ENCODE assay signal across 2 cellular contexts in the genomic region with DNA sequence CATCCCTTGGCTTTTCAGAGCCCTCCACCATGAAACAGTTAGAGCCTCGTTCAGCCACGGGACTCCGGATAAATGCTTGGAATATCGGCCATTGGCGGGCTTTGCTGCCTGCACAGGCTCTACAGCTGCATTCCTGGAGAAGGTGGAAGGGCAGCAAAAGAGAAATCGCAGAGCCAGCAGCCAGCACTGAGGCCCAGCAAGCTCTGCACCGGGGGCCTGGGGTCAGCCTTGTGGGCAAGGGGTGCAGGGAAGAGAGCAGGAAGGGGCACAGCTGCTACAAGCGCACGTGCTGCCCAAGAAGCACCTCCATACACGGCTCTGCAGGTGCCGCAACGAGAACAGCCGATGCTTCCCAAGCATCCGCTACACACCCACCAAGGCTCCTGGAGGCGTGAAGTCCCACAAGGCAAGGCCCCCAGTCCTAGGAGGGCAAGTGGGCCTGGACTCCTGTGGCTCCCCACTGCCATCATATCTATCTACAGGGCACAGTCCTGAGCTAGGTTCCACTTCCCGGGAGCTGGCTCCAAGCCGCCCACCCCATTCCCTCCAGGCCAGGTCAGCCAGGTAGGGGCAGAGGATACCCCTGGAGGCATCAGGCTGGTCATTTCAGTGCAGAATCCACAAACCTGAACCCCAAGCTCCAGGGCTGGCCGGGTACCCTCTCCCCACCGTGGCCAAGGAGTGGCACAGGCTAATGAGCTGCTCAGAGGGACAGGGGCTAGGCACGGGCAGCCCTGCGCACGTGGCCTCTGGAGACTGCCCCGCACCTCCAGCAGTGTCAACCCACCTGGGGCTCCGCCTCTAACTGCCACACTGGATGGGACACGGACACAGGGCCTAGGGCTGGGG.
TF ChIP-seq lines count a peak whose summit lies in the region.

No MANE protein-coding gene starts in this region.

TF ChIP-seq in HepG2, 621 proteins besides CTCF, POLR2A, EP300 and RAD21:
- TF ChIP-seq ZNF879 (CRISPR knock-in tag; IDR thresholded peaks at IDR 0.05): no peak
- TF ChIP-seq, protein P1, sequence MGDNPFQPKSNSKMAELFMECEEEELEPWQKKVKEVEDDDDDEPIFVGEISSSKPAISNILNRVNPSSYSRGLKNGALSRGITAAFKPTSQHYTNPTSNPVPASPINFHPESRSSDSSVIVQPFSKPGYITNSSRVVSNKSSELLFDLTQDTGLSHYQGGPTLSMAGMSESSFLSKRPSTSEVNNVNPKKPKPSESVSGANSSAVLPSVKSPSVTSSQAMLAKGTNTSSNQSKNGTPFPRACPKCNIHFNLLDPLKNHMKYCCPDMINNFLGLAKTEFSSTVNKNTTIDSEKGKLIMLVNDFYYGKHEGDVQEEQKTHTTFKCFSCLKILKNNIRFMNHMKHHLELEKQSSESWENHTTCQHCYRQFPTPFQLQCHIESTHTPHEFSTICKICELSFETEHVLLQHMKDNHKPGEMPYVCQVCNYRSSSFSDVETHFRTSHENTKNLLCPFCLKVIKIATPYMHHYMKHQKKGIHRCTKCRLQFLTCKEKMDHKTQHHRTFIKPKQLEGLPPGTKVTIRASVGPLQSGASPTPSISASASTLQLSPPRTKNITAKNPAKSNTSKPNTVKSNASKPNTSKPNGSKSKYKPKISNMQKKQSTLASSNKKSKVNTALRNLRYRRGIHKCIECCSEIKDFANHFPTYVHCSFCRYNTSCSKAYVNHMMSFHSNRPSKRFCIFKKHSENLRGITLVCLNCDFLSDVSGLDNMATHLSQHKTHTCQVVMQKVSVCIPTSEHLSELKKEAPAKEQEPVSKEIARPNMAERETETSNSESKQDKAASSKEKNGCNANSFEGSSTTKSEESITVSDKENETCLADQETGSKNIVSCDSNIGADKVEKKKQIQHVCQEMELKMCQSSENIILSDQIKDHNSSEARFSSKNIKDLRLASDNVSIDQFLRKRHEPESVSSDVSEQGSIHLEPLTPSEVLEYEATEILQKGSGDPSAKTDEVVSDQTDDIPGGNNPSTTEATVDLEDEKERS (CRISPR knock-in tag; IDR thresholded peaks at IDR 0.05): no peak

TF ChIP-seq in H1, 55 proteins besides CTCF, POLR2A, EP300 and RAD21:
- TF ChIP-seq, protein P2, sequence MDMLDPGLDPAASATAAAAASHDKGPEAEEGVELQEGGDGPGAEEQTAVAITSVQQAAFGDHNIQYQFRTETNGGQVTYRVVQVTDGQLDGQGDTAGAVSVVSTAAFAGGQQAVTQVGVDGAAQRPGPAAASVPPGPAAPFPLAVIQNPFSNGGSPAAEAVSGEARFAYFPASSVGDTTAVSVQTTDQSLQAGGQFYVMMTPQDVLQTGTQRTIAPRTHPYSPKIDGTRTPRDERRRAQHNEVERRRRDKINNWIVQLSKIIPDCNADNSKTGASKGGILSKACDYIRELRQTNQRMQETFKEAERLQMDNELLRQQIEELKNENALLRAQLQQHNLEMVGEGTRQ (IDR thresholded peaks at IDR 0.05; ENCODE audit: low read length): no peak
- TF ChIP-seq CEBPB (IDR thresholded peaks at IDR 0.05; ENCODE audit: low read depth, low read length) (no peak), MAFK (IDR thresholded peaks at IDR 0.05; ENCODE audit: low read depth, low read length) (no peak), EZH2 (IDR thresholded peaks at IDR 0.05; ENCODE audit: low read depth, low read length, severe bottlenecking) (no peak), CHD1 (IDR thresholded peaks at IDR 0.05; ENCODE audit: low read depth, low read length) (no peak), CBX8 (IDR thresholded peaks at IDR 0.05; ENCODE audit: borderline replicate concordance, low read depth, low read length) (no peak), BRCA1 (IDR thresholded peaks at IDR 0.05; ENCODE audit: low read depth, low read length) (no peak), TAF1 (IDR thresholded peaks at IDR 0.05; ENCODE audit: low read depth, low read length) (no peak), TCF12 (IDR thresholded peaks at IDR 0.05; ENCODE audit: low read depth, low read length) (no peak), PHF8 (conservative IDR thresholded peaks at IDR 0.05; ENCODE audit: low read depth, low read length) (no peak), ASH2L (IDR thresholded peaks at IDR 0.05; ENCODE audit: low read length) (no peak), CHD2 (IDR thresholded peaks at IDR 0.05; ENCODE audit: low read length) (no peak), CTBP2 (IDR thresholded peaks at IDR 0.05; ENCODE audit: borderline replicate concordance, insufficient read depth, insufficient read length, low read length) (no peak), GTF2F1 (IDR thresholded peaks at IDR 0.05; ENCODE audit: borderline replicate concordance, low read depth, low read length) (no peak), HDAC2 (IDR thresholded peaks at IDR 0.05; ENCODE audit: borderline replicate concordance in 1 of 2, low read depth in 2 of 2, low read length in 2 of 2) (no peak)
- TF ChIP-seq, protein P3, sequence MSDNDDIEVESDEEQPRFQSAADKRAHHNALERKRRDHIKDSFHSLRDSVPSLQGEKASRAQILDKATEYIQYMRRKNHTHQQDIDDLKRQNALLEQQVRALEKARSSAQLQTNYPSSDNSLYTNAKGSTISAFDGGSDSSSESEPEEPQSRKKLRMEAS (IDR thresholded peaks at IDR 0.05): no peak
- TF ChIP-seq, protein P4, sequence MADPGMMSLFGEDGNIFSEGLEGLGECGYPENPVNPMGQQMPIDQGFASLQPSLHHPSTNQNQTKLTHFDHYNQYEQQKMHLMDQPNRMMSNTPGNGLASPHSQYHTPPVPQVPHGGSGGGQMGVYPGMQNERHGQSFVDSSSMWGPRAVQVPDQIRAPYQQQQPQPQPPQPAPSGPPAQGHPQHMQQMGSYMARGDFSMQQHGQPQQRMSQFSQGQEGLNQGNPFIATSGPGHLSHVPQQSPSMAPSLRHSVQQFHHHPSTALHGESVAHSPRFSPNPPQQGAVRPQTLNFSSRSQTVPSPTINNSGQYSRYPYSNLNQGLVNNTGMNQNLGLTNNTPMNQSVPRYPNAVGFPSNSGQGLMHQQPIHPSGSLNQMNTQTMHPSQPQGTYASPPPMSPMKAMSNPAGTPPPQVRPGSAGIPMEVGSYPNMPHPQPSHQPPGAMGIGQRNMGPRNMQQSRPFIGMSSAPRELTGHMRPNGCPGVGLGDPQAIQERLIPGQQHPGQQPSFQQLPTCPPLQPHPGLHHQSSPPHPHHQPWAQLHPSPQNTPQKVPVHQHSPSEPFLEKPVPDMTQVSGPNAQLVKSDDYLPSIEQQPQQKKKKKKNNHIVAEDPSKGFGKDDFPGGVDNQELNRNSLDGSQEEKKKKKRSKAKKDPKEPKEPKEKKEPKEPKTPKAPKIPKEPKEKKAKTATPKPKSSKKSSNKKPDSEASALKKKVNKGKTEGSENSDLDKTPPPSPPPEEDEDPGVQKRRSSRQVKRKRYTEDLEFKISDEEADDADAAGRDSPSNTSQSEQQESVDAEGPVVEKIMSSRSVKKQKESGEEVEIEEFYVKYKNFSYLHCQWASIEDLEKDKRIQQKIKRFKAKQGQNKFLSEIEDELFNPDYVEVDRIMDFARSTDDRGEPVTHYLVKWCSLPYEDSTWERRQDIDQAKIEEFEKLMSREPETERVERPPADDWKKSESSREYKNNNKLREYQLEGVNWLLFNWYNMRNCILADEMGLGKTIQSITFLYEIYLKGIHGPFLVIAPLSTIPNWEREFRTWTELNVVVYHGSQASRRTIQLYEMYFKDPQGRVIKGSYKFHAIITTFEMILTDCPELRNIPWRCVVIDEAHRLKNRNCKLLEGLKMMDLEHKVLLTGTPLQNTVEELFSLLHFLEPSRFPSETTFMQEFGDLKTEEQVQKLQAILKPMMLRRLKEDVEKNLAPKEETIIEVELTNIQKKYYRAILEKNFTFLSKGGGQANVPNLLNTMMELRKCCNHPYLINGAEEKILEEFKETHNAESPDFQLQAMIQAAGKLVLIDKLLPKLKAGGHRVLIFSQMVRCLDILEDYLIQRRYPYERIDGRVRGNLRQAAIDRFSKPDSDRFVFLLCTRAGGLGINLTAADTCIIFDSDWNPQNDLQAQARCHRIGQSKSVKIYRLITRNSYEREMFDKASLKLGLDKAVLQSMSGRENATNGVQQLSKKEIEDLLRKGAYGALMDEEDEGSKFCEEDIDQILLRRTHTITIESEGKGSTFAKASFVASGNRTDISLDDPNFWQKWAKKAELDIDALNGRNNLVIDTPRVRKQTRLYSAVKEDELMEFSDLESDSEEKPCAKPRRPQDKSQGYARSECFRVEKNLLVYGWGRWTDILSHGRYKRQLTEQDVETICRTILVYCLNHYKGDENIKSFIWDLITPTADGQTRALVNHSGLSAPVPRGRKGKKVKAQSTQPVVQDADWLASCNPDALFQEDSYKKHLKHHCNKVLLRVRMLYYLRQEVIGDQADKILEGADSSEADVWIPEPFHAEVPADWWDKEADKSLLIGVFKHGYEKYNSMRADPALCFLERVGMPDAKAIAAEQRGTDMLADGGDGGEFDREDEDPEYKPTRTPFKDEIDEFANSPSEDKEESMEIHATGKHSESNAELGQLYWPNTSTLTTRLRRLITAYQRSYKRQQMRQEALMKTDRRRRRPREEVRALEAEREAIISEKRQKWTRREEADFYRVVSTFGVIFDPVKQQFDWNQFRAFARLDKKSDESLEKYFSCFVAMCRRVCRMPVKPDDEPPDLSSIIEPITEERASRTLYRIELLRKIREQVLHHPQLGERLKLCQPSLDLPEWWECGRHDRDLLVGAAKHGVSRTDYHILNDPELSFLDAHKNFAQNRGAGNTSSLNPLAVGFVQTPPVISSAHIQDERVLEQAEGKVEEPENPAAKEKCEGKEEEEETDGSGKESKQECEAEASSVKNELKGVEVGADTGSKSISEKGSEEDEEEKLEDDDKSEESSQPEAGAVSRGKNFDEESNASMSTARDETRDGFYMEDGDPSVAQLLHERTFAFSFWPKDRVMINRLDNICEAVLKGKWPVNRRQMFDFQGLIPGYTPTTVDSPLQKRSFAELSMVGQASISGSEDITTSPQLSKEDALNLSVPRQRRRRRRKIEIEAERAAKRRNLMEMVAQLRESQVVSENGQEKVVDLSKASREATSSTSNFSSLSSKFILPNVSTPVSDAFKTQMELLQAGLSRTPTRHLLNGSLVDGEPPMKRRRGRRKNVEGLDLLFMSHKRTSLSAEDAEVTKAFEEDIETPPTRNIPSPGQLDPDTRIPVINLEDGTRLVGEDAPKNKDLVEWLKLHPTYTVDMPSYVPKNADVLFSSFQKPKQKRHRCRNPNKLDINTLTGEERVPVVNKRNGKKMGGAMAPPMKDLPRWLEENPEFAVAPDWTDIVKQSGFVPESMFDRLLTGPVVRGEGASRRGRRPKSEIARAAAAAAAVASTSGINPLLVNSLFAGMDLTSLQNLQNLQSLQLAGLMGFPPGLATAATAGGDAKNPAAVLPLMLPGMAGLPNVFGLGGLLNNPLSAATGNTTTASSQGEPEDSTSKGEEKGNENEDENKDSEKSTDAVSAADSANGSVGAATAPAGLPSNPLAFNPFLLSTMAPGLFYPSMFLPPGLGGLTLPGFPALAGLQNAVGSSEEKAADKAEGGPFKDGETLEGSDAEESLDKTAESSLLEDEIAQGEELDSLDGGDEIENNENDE (IDR thresholded peaks at IDR 0.05; ENCODE audit: insufficient replicate concordance, low read length): no peak
